1 cellular context compared by ENCODE assay signal in genomic region chr1:109399326-109399957, GRCh38.
TF ChIP-seq lines count a peak whose summit lies in the region.

No MANE protein-coding gene starts in this region.

TF ChIP-seq in HepG2, 621 proteins besides CTCF, POLR2A, EP300 and RAD21 (continues in another document):
- no peak for TF ChIP-seq PHF21A (CRISPR knock-in tag; IDR thresholded peaks at IDR 0.05)
- no peak for TF ChIP-seq SKI (IDR thresholded peaks at IDR 0.05; ENCODE audit: partially characterized antibody)
- peak; percentile 83 for TF ChIP-seq TFE3 (CRISPR knock-in tag; IDR thresholded peaks at IDR 0.05)
- no peak for TF ChIP-seq ZBTB34 (CRISPR knock-in tag; IDR thresholded peaks at IDR 0.05)
- TF ChIP-seq CREM (IDR thresholded peaks at IDR 0.05) = no peak
- no peak for TF ChIP-seq CREM (CRISPR knock-in tag; IDR thresholded peaks at IDR 0.05)
- TF ChIP-seq E2F1 (CRISPR knock-in tag; IDR thresholded peaks at IDR 0.05) = no peak
- TF ChIP-seq ZBED4 (CRISPR knock-in tag; IDR thresholded peaks at IDR 0.05; ENCODE audit: borderline replicate concordance) = no peak
- TF ChIP-seq TMF1 (CRISPR knock-in tag; IDR thresholded peaks at IDR 0.05; ENCODE audit: low read depth) = no peak
- no peak for TF ChIP-seq RXRB (CRISPR knock-in tag; IDR thresholded peaks at IDR 0.05; ENCODE audit: borderline replicate concordance)
- TF ChIP-seq ZNF598 (CRISPR knock-in tag; IDR thresholded peaks at IDR 0.05; ENCODE audit: borderline replicate concordance) = no peak
- TF ChIP-seq MAFK (conservative IDR thresholded peaks at IDR 0.05 in 1 of 2, IDR thresholded peaks at IDR 0.05 in 1 of 2; ENCODE audit: low read length in 2 of 2) = no peak
- TF ChIP-seq MEF2D (CRISPR knock-in tag; IDR thresholded peaks at IDR 0.05) = no peak
- no peak for TF ChIP-seq KAT7 (CRISPR knock-in tag; IDR thresholded peaks at IDR 0.05; ENCODE audit: borderline replicate concordance)
- peak; percentile 21; the same call in 1 of the 2 replicates for TF ChIP-seq ZNF281 (CRISPR knock-in tag; IDR thresholded peaks at IDR 0.05; ENCODE audit: borderline replicate concordance)
- TF ChIP-seq POGK (CRISPR knock-in tag; conservative IDR thresholded peaks at IDR 0.05) = no peak
- no peak for TF ChIP-seq TRIM22 (IDR thresholded peaks at IDR 0.05)
- no peak for TF ChIP-seq DNMT1 (CRISPR knock-in tag; IDR thresholded peaks at IDR 0.05)
- no peak for TF ChIP-seq GATAD1 (CRISPR knock-in tag; IDR thresholded peaks at IDR 0.05)
- no peak; the same call in 1 of the 2 replicates for TF ChIP-seq ZBTB25 (CRISPR knock-in tag; IDR thresholded peaks at IDR 0.05)
- peak; percentile 75; the same call in 1 of the 2 replicates for TF ChIP-seq HOXA5 (CRISPR knock-in tag; IDR thresholded peaks at IDR 0.05)
- no peak for TF ChIP-seq GABPB1 (CRISPR knock-in tag; IDR thresholded peaks at IDR 0.05)
- TF ChIP-seq HNF1A (IDR thresholded peaks at IDR 0.05; ENCODE audit: low read depth) = no peak
- TF ChIP-seq HNF1A (CRISPR knock-in tag; IDR thresholded peaks at IDR 0.05; ENCODE audit: borderline replicate concordance) = no peak
- peak; percentile 44; the same call in 1 of the 2 replicates for TF ChIP-seq SAP130 (CRISPR knock-in tag; IDR thresholded peaks at IDR 0.05; ENCODE audit: low read depth)
- TF ChIP-seq YY1 (IDR thresholded peaks at IDR 0.05; ENCODE audit: insufficient read depth, insufficient replicate concordance, low read depth, low read length) = no peak
- TF ChIP-seq TCF7 (IDR thresholded peaks at IDR 0.05; ENCODE audit: low read depth) = no peak
- TF ChIP-seq ZNF510 (CRISPR knock-in tag; IDR thresholded peaks at IDR 0.05; ENCODE audit: low read depth) = no peak
- TF ChIP-seq PRDM15 (CRISPR knock-in tag; IDR thresholded peaks at IDR 0.05) = no peak
- no peak for TF ChIP-seq GATAD2A (CRISPR knock-in tag; IDR thresholded peaks at IDR 0.05)
- no peak for TF ChIP-seq ZNF501 (CRISPR knock-in tag; IDR thresholded peaks at IDR 0.05)
- 0 out of 3 replicates have a peak, but pooled peaks have one; percentile 21 for TF ChIP-seq MXI1 (IDR thresholded peaks at IDR 0.05; ENCODE audit: borderline replicate concordance, low read depth, low read length)
